In the genomic region with DNA sequence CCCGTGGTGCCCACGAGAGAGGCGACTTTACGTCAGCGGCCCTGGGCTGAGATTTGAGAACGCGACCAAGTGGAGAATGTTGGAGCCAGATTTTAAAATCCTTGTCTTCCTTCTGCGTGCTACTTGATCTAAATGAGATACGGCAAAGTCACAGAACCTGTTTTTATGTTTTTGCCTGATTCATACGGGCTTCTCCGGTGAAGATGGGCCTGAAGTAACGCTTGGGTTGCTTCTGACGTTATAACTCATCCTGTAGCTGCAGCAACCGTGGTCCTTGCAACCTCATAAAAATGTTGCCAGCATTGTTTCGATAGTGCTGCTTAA, we compare ENCODE assay signal across 8 cellular contexts. TPM values are rescaled to one million over a fixed set of nuclear protein-coding genes. Genes with fewer than 3 reads are reported as not detected.
DNase-seq lines count a peak whose midpoint lies in the region; ATAC-seq, FAIRE-seq and TF ChIP-seq lines count a peak whose summit lies in the region.

No MANE protein-coding gene starts in this region.

- no peak for ATAC-seq in GM21367 (IDR thresholded peaks at IDR 0.05; ENCODE audit: unreplicated experiment)
- no peak for ATAC-seq in GM19023 (IDR thresholded peaks at IDR 0.05; ENCODE audit: unreplicated experiment)

- FAIRE-seq in GM18507 (lab: Jason Lieb, UNC), result peak; percentile 36

- H3K36me3 ChIP-seq in NT2/D1 (ENCODE audit: insufficient read depth, insufficient read length, low read length) (peaks cover 19% of the 10 kb centered on the region), endodermal cell (ENCODE audit: control insufficient read depth, insufficient read depth, low read length) (peaks cover 12% of the 10 kb centered on the region)

- H3K27ac Mint-ChIP-seq in endodermal cell (peak overlapping the region; percentile 95), nephron (peak overlapping the region; percentile 97 to 98 (median 98))

- H3K4me1 Mint-ChIP-seq in endodermal cell (peaks cover 10% of the 10 kb centered on the region), nephron (peaks cover 44% of the 10 kb centered on the region)

- TF ChIP-seq CTCF in endodermal cell (conservative IDR thresholded peaks at IDR 0.05), result no peak
- TF ChIP-seq CTCF in nephron (IDR thresholded peaks at IDR 0.05; ENCODE audit: unreplicated experiment in 3 of 3), result no peak

- H3K27me3 Mint-ChIP-seq in endodermal cell (ENCODE audit: insufficient read depth) (no peaks in the 10 kb centered on the region), nephron (ENCODE audit: low read depth) (no peaks in the 10 kb centered on the region)

- no peak for DNase-seq in GM18507 (ENCODE audit: extremely low spot score, insufficient read length, low read depth)
- DNase-seq in NT2/D1 (ENCODE audit: low read depth, low spot score), result no peak
- DNase-seq in endodermal cell, result no peak
- no peak for DNase-seq in stimulated activated naive CD4-positive, alpha-beta T cell treated with Interleukin-2 at 50 U/mL for 16 hours (lab: John Stamatoyannopoulos, UW)
- no peak for DNase-seq in iPS-NIHi7 (ENCODE audit: extremely low spot score)

- no peaks in the 10 kb centered on the region for H3K4me1 ChIP-seq in NT2/D1 (ENCODE audit: insufficient read depth, insufficient read length)
- peaks cover 3% of the 10 kb centered on the region for H3K4me1 ChIP-seq in endodermal cell (ENCODE audit: control insufficient read depth, insufficient read depth, low read length)

- H3K4me3 ChIP-seq in NT2/D1 (ENCODE audit: insufficient read length, low read depth) (peak overlapping the region; percentile 93), endodermal cell (ENCODE audit: low read length) (peak overlapping the region; percentile 94)

- H3K36me3 Mint-ChIP-seq in endodermal cell (ENCODE audit: low read depth), result peaks cover 2% of the 10 kb centered on the region
- H3K36me3 Mint-ChIP-seq in nephron (ENCODE audit: low read depth), result peaks cover 9% of the 10 kb centered on the region

- H3K9me3 ChIP-seq in NT2/D1 (ENCODE audit: insufficient read depth, low read length) (no peaks in the 10 kb centered on the region), endodermal cell (ENCODE audit: control insufficient read depth, low read length) (no peaks in the 10 kb centered on the region)

- H3K27me3 ChIP-seq in NT2/D1 (ENCODE audit: insufficient read depth, insufficient read length) (no peaks in the 10 kb centered on the region), endodermal cell (ENCODE audit: control insufficient read depth, insufficient read depth, low read length, poor library complexity, severe bottlenecking) (no peaks in the 10 kb centered on the region)

- 67 to 76% methylated on average over 15 of the region's 15 CpGs for WGBS in endodermal cell (ENCODE audit: insufficient coverage in 1 of 2, insufficient read length in 1 of 2), 2 experiments

- no peak overlapping the region for H3K27ac ChIP-seq in endodermal cell (ENCODE audit: low read depth, low read length)

- H3K9ac ChIP-seq in NT2/D1 (ENCODE audit: insufficient read length, low read depth), result peak overlapping the region; percentile 86
- no peak overlapping the region for H3K9ac ChIP-seq in endodermal cell (ENCODE audit: extremely low read depth, low read length, poor library complexity, severe bottlenecking)

- H3K9me3 Mint-ChIP-seq in endodermal cell, result no peaks in the 10 kb centered on the region
- no peaks in the 10 kb centered on the region for H3K9me3 Mint-ChIP-seq in nephron

- peak overlapping the region; percentile 94 for H3K4me3 Mint-ChIP-seq in endodermal cell
- peak overlapping the region; percentile 92 to 96 (median 93) for H3K4me3 Mint-ChIP-seq in nephron

RNA-seq across cellular contexts. Expression of a gene that starts 0.5 kb away (rescaled TPM):
- total RNA-seq in endodermal cell, result 10 to 100 TPM; 11.4 to 11.9 TPM
- polyA plus RNA-seq in endodermal cell (2013, experiment 1 of 2), result 11.5 TPM
- polyA plus RNA-seq in endodermal cell (2013, experiment 2 of 2), result 11.3 TPM
